Comparison of ENCODE assay signal across 16 cellular contexts in genomic region chr11:132451942-132452601, GRCh38.
"Had no signal": no experiment of that assay in that cellular context is flagged by ENCODE, and none has a peak within 500 bp of the region (broad histone marks: within the 10 kb centered on the region; RNA-seq: fewer than 3 reads in every experiment).

No MANE protein-coding gene starts in this region.

- H3K27ac ChIP-seq: breast epithelium, parathyroid adenoma had no signal

- DNase-seq: activated CD4-positive, alpha-beta T cell treated with anti-CD3 and anti-CD28 coated beads, Interleukin-2, amount 10 ng/mL, durations not matched to agents 24 days and 14 days; activated CD4-positive, CD25-positive, alpha-beta regulatory T cell; activated CD8-positive, alpha-beta memory T cell treated with anti-CD3 and anti-CD28 coated beads, Interleukin-2, amount 50 U/mL, for 48 hours; activated CD8-positive, alpha-beta T cell treated with anti-CD3 and anti-CD28 coated beads, Interleukin-2, amount 10 ng/mL, durations not matched to agents 7 days and 5 days; activated gamma-delta T cell; activated naive CD8-positive, alpha-beta T cell treated with anti-CD3 and anti-CD28 coated beads for 36 hours; activated T-cell treated with anti-CD3 and anti-CD28 coated beads, Interleukin-2, amount 50 U/mL, for 72 hours; amygdala; cerebellar nuclear complex; effector memory CD4-positive, alpha-beta T cell; head of caudate nucleus; immature natural killer cell; stimulated activated CD4-positive, alpha-beta T cell treated with anti-CD3 and anti-CD28 coated beads, Interleukin-2, amount 100 ng/mL, for 48 hours; SW 1271 had no signal

- H3K4me1 ChIP-seq: breast epithelium, parathyroid adenoma had no signal

- H3K9ac ChIP-seq: parathyroid adenoma had no signal

- H3K4me3 ChIP-seq: breast epithelium had no signal

- H3K9me3 ChIP-seq: breast epithelium had no signal

- H3K36me3 ChIP-seq: breast epithelium had no signal

- H3K79me2 ChIP-seq: parathyroid adenoma had no signal
